In genomic region chr2:157867703-157868102, GRCh38 we compare ENCODE assay signal across 3 cellular contexts.
TF ChIP-seq lines count a peak whose summit lies in the region.

No MANE protein-coding gene starts in this region.

TF ChIP-seq in K562, 482 proteins besides CTCF, POLR2A, EP300 and RAD21:
- TF ChIP-seq RBM25 (IDR thresholded peaks at IDR 0.05; ENCODE audit: low read depth, low read length, severe bottlenecking) = peak; percentile 71
- no peak for TF ChIP-seq IFI16 (CRISPR knock-in tag; IDR thresholded peaks at IDR 0.05)
- no peak for TF ChIP-seq MBD2 (IDR thresholded peaks at IDR 0.05; ENCODE audit: borderline replicate concordance, low read depth)
- TF ChIP-seq NFXL1 (CRISPR knock-in tag; IDR thresholded peaks at IDR 0.05) = no peak
- TF ChIP-seq JUND (IDR thresholded peaks at IDR 0.05; ENCODE audit: borderline replicate concordance, low read depth, low read length) = no peak
- no peak for TF ChIP-seq JUND (tag; IDR thresholded peaks at IDR 0.05; ENCODE audit: borderline replicate concordance, low read depth, low read length)
- 0 out of 2 replicates have a peak, but pooled peaks have one; percentile 12 for TF ChIP-seq PKNOX1 (IDR thresholded peaks at IDR 0.05)
- TF ChIP-seq MCM5 (IDR thresholded peaks at IDR 0.05; ENCODE audit: low read depth) = no peak
- peak; percentile 18; the same call in 1 of the 2 replicates for TF ChIP-seq BCOR (IDR thresholded peaks at IDR 0.05)
- TF ChIP-seq ZNF253 (CRISPR knock-in tag; conservative IDR thresholded peaks at IDR 0.05) = no peak
- TF ChIP-seq ZNF263 (CRISPR knock-in tag; IDR thresholded peaks at IDR 0.05; ENCODE audit: borderline replicate concordance) = no peak
- no peak for TF ChIP-seq ZNF699 (CRISPR knock-in tag; IDR thresholded peaks at IDR 0.05; ENCODE audit: insufficient replicate concordance)
- no peak for TF ChIP-seq MLLT1 (IDR thresholded peaks at IDR 0.05)
- TF ChIP-seq GTF2F1 (IDR thresholded peaks at IDR 0.05; ENCODE audit: low read depth, low read length) = no peak
- no peak for TF ChIP-seq NBN (IDR thresholded peaks at IDR 0.05; ENCODE audit: low read depth)

TF ChIP-seq in liver, 16 proteins besides CTCF, POLR2A, EP300 and RAD21:
- TF ChIP-seq ZBTB33 (IDR thresholded peaks at IDR 0.05) (no peak), JUND (IDR thresholded peaks at IDR 0.05) (no peak), RXRA (IDR thresholded peaks at IDR 0.05) (no peak), FOXA1 (IDR thresholded peaks at IDR 0.05) (no peak), EGR1 (IDR thresholded peaks at IDR 0.05; ENCODE audit: low read depth in 2 of 2) (no peak), NR2F2 (IDR thresholded peaks at IDR 0.05) (no peak), HNF4G (IDR thresholded peaks at IDR 0.05) (no peak), SP1 (IDR thresholded peaks at IDR 0.05) (no peak)

TF ChIP-seq in SK-N-SH, 30 proteins besides CTCF, POLR2A, EP300 and RAD21:
- no peak for TF ChIP-seq ELF1 (IDR thresholded peaks at IDR 0.05)
- no peak for TF ChIP-seq RCOR1 (IDR thresholded peaks at IDR 0.05; ENCODE audit: low read length)
- no peak for TF ChIP-seq REST (IDR thresholded peaks at IDR 0.05; ENCODE audit: low read depth, low read length)
- no peak for TF ChIP-seq YY1 (IDR thresholded peaks at IDR 0.05; ENCODE audit: low read depth)
- TF ChIP-seq ZBTB33 (IDR thresholded peaks at IDR 0.05; ENCODE audit: borderline replicate concordance, low read depth) = no peak
- TF ChIP-seq FOSL2 (IDR thresholded peaks at IDR 0.05; ENCODE audit: borderline replicate concordance, low read depth) = no peak
- no peak for TF ChIP-seq EZH2phosphoT487 (IDR thresholded peaks at IDR 0.05; ENCODE audit: borderline replicate concordance, low read depth)
- no peak for TF ChIP-seq MXI1 (IDR thresholded peaks at IDR 0.05; ENCODE audit: low read depth, low read length)
- TF ChIP-seq TEAD4 (IDR thresholded peaks at IDR 0.05; ENCODE audit: borderline replicate concordance, insufficient read depth) = no peak
- no peak for TF ChIP-seq GABPA (IDR thresholded peaks at IDR 0.05; ENCODE audit: low read depth)
- no peak for TF ChIP-seq RXRA (IDR thresholded peaks at IDR 0.05; ENCODE audit: borderline replicate concordance, low read depth)
- TF ChIP-seq SIN3A (IDR thresholded peaks at IDR 0.05; ENCODE audit: borderline replicate concordance, low read depth, low read length) = no peak
